Comparison of ENCODE assay signal across 8 cellular contexts in the genomic region with DNA sequence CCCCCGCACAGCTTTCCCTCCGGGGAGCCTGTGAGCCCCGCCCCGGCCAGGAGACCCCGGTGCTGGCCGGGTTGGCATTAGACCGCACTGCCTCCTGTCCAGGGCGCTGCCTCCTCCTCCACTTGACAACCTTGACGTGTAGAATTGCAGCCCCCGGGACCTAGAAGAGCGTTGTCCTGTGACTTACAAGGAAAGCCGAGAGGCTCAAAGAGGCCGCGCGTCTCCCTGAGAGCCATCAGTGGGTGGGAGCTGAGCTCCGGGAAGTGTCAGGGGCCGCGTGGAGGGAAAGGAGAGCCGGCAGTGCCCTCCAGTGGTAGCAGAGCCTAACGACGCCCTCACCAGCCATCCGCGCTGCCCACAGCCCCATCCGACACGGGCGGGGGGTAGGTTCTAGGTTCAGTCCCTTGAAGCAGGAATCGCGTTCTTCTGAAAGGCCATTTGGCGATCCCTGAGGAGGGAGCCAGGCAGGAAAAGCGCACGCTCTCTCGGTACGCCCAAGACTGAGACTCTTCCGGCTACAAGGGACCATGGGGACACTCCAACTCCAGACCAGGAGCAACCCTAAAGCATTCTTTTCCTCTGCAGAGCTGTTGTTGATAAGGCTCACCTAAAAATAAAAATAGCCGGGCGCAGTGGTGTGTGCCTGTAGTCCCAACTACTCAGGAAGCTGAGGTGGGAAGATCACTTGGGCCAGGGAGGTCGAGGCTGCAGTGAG. TPM values are rescaled to one million over a fixed set of nuclear protein-coding genes. Genes with fewer than 3 reads are reported as not detected.
DNase-seq lines count a peak whose midpoint lies in the region; ATAC-seq, FAIRE-seq and TF ChIP-seq lines count a peak whose summit lies in the region.

No MANE protein-coding gene starts in this region.

- peak; percentile 95 to 98 for TF ChIP-seq CTCF in brain (conservative IDR thresholded peaks at IDR 0.05)

- FAIRE-seq in small intestine (lab: Jason Lieb, UNC) = no peak

- H3K27ac ChIP-seq in iPS-20b (ENCODE audit: low read length) = no peak overlapping the region
- no peak overlapping the region for H3K27ac ChIP-seq in small intestine (ENCODE audit: low read depth in 1 of 2, low read length in 1 of 2)

- peak overlapping the region; percentile 52; the same call in 1 of the 2 replicates for H3K4me3 ChIP-seq in iPS-20b (ENCODE audit: low read length)
- no peak overlapping the region for H3K4me3 ChIP-seq in small intestine (ENCODE audit: low read depth in 1 of 2, low read length in 2 of 2)

- H3K4me1 ChIP-seq in iPS-20b (ENCODE audit: insufficient read depth, low read length) (no peaks in the 10 kb centered on the region; the same call in 1 of the 2 replicates), small intestine (ENCODE audit: control insufficient read depth in 2 of 2, insufficient read depth in 1 of 2, low read depth in 1 of 2, low read length in 1 of 2) (no peaks in the 10 kb centered on the region)

- H3K36me3 ChIP-seq in iPS-20b (ENCODE audit: insufficient read depth, low read depth, low read length) = no peaks in the 10 kb centered on the region
- peaks cover 0 to 3% of the 10 kb centered on the region in 2 donors for H3K36me3 ChIP-seq in small intestine (ENCODE audit: control insufficient read depth in 2 of 2, insufficient read depth in 2 of 2, low read length in 2 of 2)

- H3K27me3 ChIP-seq in iPS-20b (ENCODE audit: insufficient read depth, low read length) = no peaks in the 10 kb centered on the region
- no peaks in the 10 kb centered on the region for H3K27me3 ChIP-seq in small intestine (ENCODE audit: control insufficient read depth in 2 of 2, insufficient read depth in 2 of 2, low read length in 2 of 2)

- H3K9me3 ChIP-seq in iPS-20b (ENCODE audit: insufficient read depth, low read depth, low read length) (no peaks in the 10 kb centered on the region), small intestine (ENCODE audit: control insufficient read depth, low read depth) (no peaks in the 10 kb centered on the region)

- 9 to 11% (median 9%) methylated on average over 37 of the region's 37 CpGs for WGBS in small intestine, 3 donors

- H3K36me3 Mint-ChIP-seq in brain = no peaks in the 10 kb centered on the region

- peak overlapping the region; percentile 64 to 86 (median 81) for H3K4me3 Mint-ChIP-seq in brain

- DNase-seq in NK-92 treated with Interleukin-12 subunit alpha and Interleukin-12 subunit beta, amount 100 ng/mL, for 24 hours (lab: John Stamatoyannopoulos, UW) = peak; percentile 56
- DNase-seq in NK-92 (lab: John Stamatoyannopoulos, UW; ENCODE audit: unreplicated experiment) = no peak
- peak; percentile 56 for DNase-seq in NCI-H1694 treated with DMSO at 0.1 percent for 48 hours (lab: John Stamatoyannopoulos, UW)
- peak; percentile 71 for DNase-seq in UCSD-AML1 (lab: John Stamatoyannopoulos, UW; ENCODE audit: unreplicated experiment)
- DNase-seq in small intestine = peak; percentile 70

- H3K27ac Mint-ChIP-seq in brain = peak overlapping the region in 2 of 5 experiments; percentile 49 to 67

- peaks cover 38% of the 10 kb centered on the region for H3K4me1 Mint-ChIP-seq in brain

- no peaks in the 10 kb centered on the region for H3K9me3 Mint-ChIP-seq in brain

- peaks cover 18% of the 10 kb centered on the region for H3K27me3 Mint-ChIP-seq in brain

- no peak overlapping the region for H3K9ac ChIP-seq in iPS-20b (ENCODE audit: low read depth, low read length)

- ATAC-seq in HG02938 (IDR thresholded peaks at IDR 0.05; ENCODE audit: unreplicated experiment) = peak; percentile 94

RNA-seq across cellular contexts. Expression of a gene that starts 40.6 kb away (rescaled TPM):
- polyA plus RNA-seq in brain (ENCODE audit: insufficient read depth, low read depth, low replicate concordance) (25.3 TPM), small intestine (10 to 100 TPM; 16.7 to 52.8 (median 33.0) TPM)
